ENCODE assay signal across 7 cellular contexts in genomic region chr1:9439074-9439761, GRCh38.
DNase-seq lines count a peak whose midpoint lies in the region; TF ChIP-seq lines count a peak whose summit lies in the region.

No MANE protein-coding gene starts in this region.

- H4K20me1 ChIP-seq in Karpas-422 (ENCODE audit: insufficient read depth, low read depth, low read length), result no peaks in the 10 kb centered on the region

- H3K4me3 ChIP-seq in colonic mucosa, result no peak overlapping the region
- no peak overlapping the region for H3K4me3 ChIP-seq in mesodermal cell (ENCODE audit: extremely low read depth, insufficient read depth, low read length, poor library complexity, severe bottlenecking)
- H3K4me3 ChIP-seq in tibial nerve, result no peak overlapping the region
- H3K4me3 ChIP-seq in Karpas-422 (ENCODE audit: low read length), result no peak overlapping the region

- H3K36me3 ChIP-seq in colonic mucosa (no peaks in the 10 kb centered on the region), mesodermal cell (ENCODE audit: control insufficient read depth, insufficient read depth, low read length) (no peaks in the 10 kb centered on the region), tibial nerve (no peaks in the 10 kb centered on the region), Karpas-422 (ENCODE audit: insufficient read depth, low read length) (no peaks in the 10 kb centered on the region)

- TF ChIP-seq CTCF in colonic mucosa (IDR thresholded peaks at IDR 0.05) (no peak), tibial nerve (IDR thresholded peaks at IDR 0.05) (no peak)

- H3K9ac ChIP-seq in colonic mucosa (ENCODE audit: low read depth in 2 of 2, low read length in 2 of 2), result no peak overlapping the region
- H3K9ac ChIP-seq in Karpas-422 (ENCODE audit: low read length), result no peak overlapping the region

- intact Hi-C loops in colonic mucosa (cut with DNase I), result no loop called here

- H2AFZ ChIP-seq in Karpas-422 (ENCODE audit: low read length), result no peak overlapping the region

- H3K27me3 ChIP-seq in colonic mucosa, result no peaks in the 10 kb centered on the region
- no peaks in the 10 kb centered on the region for H3K27me3 ChIP-seq in tibial nerve
- H3K27me3 ChIP-seq in Karpas-422 (ENCODE audit: low read length), result no peaks in the 10 kb centered on the region

- H3K4me2 ChIP-seq in Karpas-422 (ENCODE audit: low read depth, low read length, poor library complexity, severe bottlenecking), result no peak overlapping the region

- H3K9me3 ChIP-seq in colonic mucosa (no peaks in the 10 kb centered on the region), mesodermal cell (ENCODE audit: control insufficient read depth, low read length) (no peaks in the 10 kb centered on the region), tibial nerve (no peaks in the 10 kb centered on the region), Karpas-422 (ENCODE audit: low read length) (no peaks in the 10 kb centered on the region)

- peak; percentile 8 for DNase-seq in OCI-M1 (lab: John Stamatoyannopoulos, UW)
- peak; percentile 40 for DNase-seq in colonic mucosa
- peak; percentile 36 to 59 for DNase-seq in tibial nerve (ENCODE audit: low spot score in 2 of 2)
- no peak for DNase-seq in T1000 (lab: John Stamatoyannopoulos, UW)
- no peak for DNase-seq in Karpas-422
- DNase-seq in NCI-H1930 (lab: John Stamatoyannopoulos, UW), result no peak

- TF ChIP-seq POLR2A in tibial nerve (IDR thresholded peaks at IDR 0.05), result no peak

- TF ChIP-seq EP300 in tibial nerve (IDR thresholded peaks at IDR 0.05), result no peak

- H3K9me2 ChIP-seq in Karpas-422 (replicated peaks; ENCODE audit: insufficient read depth, low read length), result no peaks in the 10 kb centered on the region

- peaks cover 8% of the 10 kb centered on the region for H3K4me1 ChIP-seq in colonic mucosa
- peaks cover 49% of the 10 kb centered on the region for H3K4me1 ChIP-seq in mesodermal cell (ENCODE audit: control insufficient read depth, insufficient read depth, low read length, poor library complexity, severe bottlenecking)
- H3K4me1 ChIP-seq in tibial nerve, result peaks cover 0 to 64% (median 38%) of the 10 kb centered on the region in 4 donors
- no peaks in the 10 kb centered on the region for H3K4me1 ChIP-seq in Karpas-422 (ENCODE audit: low read length)

- H3K79me2 ChIP-seq in Karpas-422 (ENCODE audit: low read length), result no peaks in the 10 kb centered on the region

- 91% methylated on average over 9 of the region's 9 CpGs for WGBS in mesodermal cell (ENCODE audit: insufficient coverage in 2 of 2), 2 experiments
- 70 to 72% methylated on average over 9 of the region's 9 CpGs for WGBS in tibial nerve, 2 donors

- H3K27ac ChIP-seq in colonic mucosa (peak overlapping the region; percentile 79), mesodermal cell (ENCODE audit: low read depth, low read length, severe bottlenecking) (peak overlapping the region; percentile 79), tibial nerve (peak overlapping the region in 3 of 4 donors; percentile 70 to 85 (median 76)), Karpas-422 (ENCODE audit: low read length) (no peak overlapping the region)

Comparison
In these comparisons a context has a peak if more than half of its experiments do, and no peak if none do; other contexts are left out.
1. DNase-seq: peak in OCI-M1 (single experiment), colonic mucosa (single experiment) and tibial nerve (2 of 2); none in T1000 (single experiment), Karpas-422 (single experiment) and NCI-H1930 (0 of 2).